Comparison of ENCODE assay signal across 19 cellular contexts in genomic region chr3:101036676-101037075, GRCh38. TPM values are rescaled to one million over a fixed set of nuclear protein-coding genes. Genes with fewer than 3 reads are reported as not detected.
A peak's percentile ranks its signal among the peaks of the same experiment; 100 is the strongest.
DNase-seq lines count a peak whose midpoint lies in the region; ATAC-seq, FAIRE-seq and TF ChIP-seq lines count a peak whose summit lies in the region.
"Had no signal": no experiment of that assay in that cellular context is flagged by ENCODE, and none has a peak within 500 bp of the region (broad histone marks: within the 10 kb centered on the region; RNA-seq: fewer than 3 reads in every experiment).

No MANE protein-coding gene starts in this region.

- H4K5ac ChIP-seq in mesendoderm (ENCODE audit: low read length): no peak overlapping the region

- no peak for TF ChIP-seq EP300 in SK-N-SH (IDR thresholded peaks at IDR 0.05; ENCODE audit: borderline replicate concordance in 1 of 2, low read depth in 1 of 2, low read length in 1 of 2)

- no peak overlapping the region for H2BK15ac ChIP-seq in mesendoderm (replicated peaks; ENCODE audit: low read depth)

- TF ChIP-seq CTCF in SK-N-SH (IDR thresholded peaks at IDR 0.05) (no peak), epithelial cell of esophagus (IDR thresholded peaks at IDR 0.05; ENCODE audit: insufficient read depth, low read depth, low read length, missing control alignments) (no peak)

- H4K20me1 ChIP-seq in SK-N-SH (ENCODE audit: insufficient read depth): no peaks in the 10 kb centered on the region
- H4K20me1 ChIP-seq: BLaER1 treated with 17β-estradiol and CSF1 and Interleukin-3, amounts not matched to agents 10 nM and 100 nM had no signal

- no peak overlapping the region for H2AK5ac ChIP-seq in mesendoderm (ENCODE audit: low read length)

- POLR2A ChIA-PET in SK-N-SH (lab: Yijun Ruan, JAX): no interaction called here

- peaks cover 26% of the 10 kb centered on the region for H3F3A ChIP-seq in SK-N-SH (replicated peaks; ENCODE audit: insufficient read depth)

- no peaks in the 10 kb centered on the region for H3K36me3 ChIP-seq in SK-N-SH (replicated peaks in 1 of 2; ENCODE audit: control insufficient read depth in 1 of 2, insufficient read depth in 2 of 2, low read length in 1 of 2)
- no peaks in the 10 kb centered on the region for H3K36me3 ChIP-seq in mesendoderm (ENCODE audit: control insufficient read depth, insufficient read depth, low read length)
- H3K36me3 ChIP-seq: BLaER1 treated with 17β-estradiol and CSF1 and Interleukin-3, amounts not matched to agents 10 nM and 100 nM; transverse colon had no signal

- H3K4me1 ChIP-seq in SK-N-SH (ENCODE audit: control insufficient read depth in 1 of 2, insufficient read depth in 2 of 2, low read depth in 1 of 2, low read length in 1 of 2): peaks cover 0 to 15% of the 10 kb centered on the region in 2 experiments; a peak in 3 of 4 replicates
- H3K4me1 ChIP-seq in mesendoderm (ENCODE audit: control insufficient read depth, low read depth, low read length): peaks cover 4% of the 10 kb centered on the region

- 66% methylated on average over 3 of the region's 3 CpGs for WGBS in SK-N-SH (ENCODE audit: low lambda C conversion rate)
- WGBS in mesendoderm (ENCODE audit: extremely low coverage, insufficient coverage, low lambda C conversion rate): no CpG with 5 or more reads among the region's 3 CpGs

- H3K27ac ChIP-seq in SK-N-SH (ENCODE audit: low read depth in 2 of 2, low read length in 1 of 2) (peak overlapping the region; percentile 60 to 92; a peak in 3 of 4 replicates), mesendoderm (ENCODE audit: low read depth, low read length) (no peak overlapping the region)
- H3K27ac ChIP-seq: 22Rv1; BLaER1 treated with 17β-estradiol and CSF1 and Interleukin-3, amounts not matched to agents 10 nM and 100 nM; transverse colon had no signal

- H3K4me3 ChIP-seq in SK-N-SH (ENCODE audit: low read depth in 2 of 2, low read length in 1 of 2): no peak overlapping the region
- H3K4me3 ChIP-seq in epithelial cell of esophagus (ENCODE audit: low read length): no peak overlapping the region
- no peak overlapping the region for H3K4me3 ChIP-seq in mesendoderm (ENCODE audit: low read length)
- H3K4me3 ChIP-seq: BLaER1 treated with 17β-estradiol and CSF1 and Interleukin-3, amounts not matched to agents 10 nM and 100 nM; transverse colon had no signal

- no peak overlapping the region for H3K18ac ChIP-seq in mesendoderm (ENCODE audit: low read length)

- H3K27me3 ChIP-seq in SK-N-SH (ENCODE audit: insufficient read depth) (no peaks in the 10 kb centered on the region), mesendoderm (ENCODE audit: insufficient read depth, low read length, poor library complexity) (no peaks in the 10 kb centered on the region)
- H3K27me3 ChIP-seq: BLaER1 treated with 17β-estradiol and CSF1 and Interleukin-3, amounts not matched to agents 10 nM and 100 nM; transverse colon had no signal

- peaks cover 3% of the 10 kb centered on the region; the same call in 1 of the 2 replicates for H3K9me3 ChIP-seq in SK-N-SH
- H3K9me3 ChIP-seq: transverse colon had no signal

- CTCF ChIA-PET in SK-N-SH (lab: Yijun Ruan, JAX): no interaction called here

- peak overlapping the region; percentile 56 for H2BK120ac ChIP-seq in mesendoderm (ENCODE audit: low read depth, low read length)

- no peak overlapping the region for H3K4ac ChIP-seq in mesendoderm (ENCODE audit: low read depth, low read length)

- H3K4me2 ChIP-seq in SK-N-SH (peak overlapping the region; percentile 20), mesendoderm (ENCODE audit: low read length) (no peak overlapping the region)
- H3K4me2 ChIP-seq: BLaER1 treated with 17β-estradiol and CSF1 and Interleukin-3, amounts not matched to agents 10 nM and 100 nM had no signal

- peak overlapping the region; percentile 20 for H3K9ac ChIP-seq in SK-N-SH
- no peak overlapping the region for H3K9ac ChIP-seq in mesendoderm (ENCODE audit: low read length)
- H3K9ac ChIP-seq: BLaER1 treated with 17β-estradiol and CSF1 and Interleukin-3, amounts not matched to agents 10 nM and 100 nM had no signal

- no peak overlapping the region for H2BK5ac ChIP-seq in mesendoderm (ENCODE audit: low read length)

- DNase-seq in SK-N-SH (no peak), epithelial cell of esophagus (ENCODE audit: low read depth) (peak; percentile 64), mesendoderm (no peak), urothelium cell line (ENCODE audit: low spot score) (no peak), NCI-H128 (lab: John Stamatoyannopoulos, UW; ENCODE audit: unreplicated experiment) (no peak), NCI-H510A (lab: John Stamatoyannopoulos, UW) (no peak)
- DNase-seq: left ventricle myocardium superior; naive B cell; NCI-H1105 treated with DMSO at 0.1 percent for 48 hours; NCI-H2171 treated with DMSO at 0.1 percent for 48 hours; stimulated activated CD4-positive, alpha-beta T cell treated with anti-CD3 and anti-CD28 coated beads, Interleukin-12 subunit alpha, Interleukin-12 subunit beta, amount 100 ng/mL, for 4 hours; stimulated activated naive B cell treated with anti-CD40 and anti-IgM and Interleukin-4, amounts not matched to agents 10 μg/mL and 1 μg/mL and 100 μg/mL, for 72 hours; transverse colon had no signal

- no peak for TF ChIP-seq RAD21 in SK-N-SH (IDR thresholded peaks at IDR 0.05; ENCODE audit: low read length)

- ATAC-seq in SK-N-SH treated with all-trans-retinoic acid at 6 μM for 48 hours (no peak; the same call in 1 of the 3 replicates), HG02852 (IDR thresholded peaks at IDR 0.05; ENCODE audit: unreplicated experiment) (no peak)
- ATAC-seq: stimulated activated naive B cell treated with anti-CD40 and anti-IgM and Interleukin-4, amounts not matched to agents 10 μg/mL and 1 μg/mL and 100 μg/mL, for 72 hours had no signal

- no peak overlapping the region for H3K23ac ChIP-seq in mesendoderm (ENCODE audit: low read length)

- peak; percentile 83 for FAIRE-seq in urothelium cell line (lab: Jason Lieb, UNC)
- FAIRE-seq: frontal cortex, H1 had no signal

- H3K9me2 ChIP-seq in SK-N-SH: no peaks in the 10 kb centered on the region

- no peaks in the 10 kb centered on the region for H3K79me2 ChIP-seq in SK-N-SH (ENCODE audit: insufficient read depth)
- H3K79me2 ChIP-seq in mesendoderm (ENCODE audit: control insufficient read depth, insufficient read depth, low read length): no peaks in the 10 kb centered on the region

- H3K79me1 ChIP-seq in mesendoderm (ENCODE audit: low read length): no peaks in the 10 kb centered on the region

- no peak overlapping the region; the same call in 1 of the 2 replicates for H2AFZ ChIP-seq in SK-N-SH (ENCODE audit: low read depth)

- H4K8ac ChIP-seq in mesendoderm (ENCODE audit: low read depth, low read length): no peak overlapping the region

- no peak overlapping the region for H3K56ac ChIP-seq in mesendoderm (ENCODE audit: low read length)

TF ChIP-seq in SK-N-SH, 30 proteins besides CTCF, POLR2A, EP300 and RAD21 (continues in another document):
- TF ChIP-seq USF1 (IDR thresholded peaks at IDR 0.05; ENCODE audit: borderline replicate concordance, low read depth) (no peak), TEAD4 (IDR thresholded peaks at IDR 0.05; ENCODE audit: borderline replicate concordance, insufficient read depth) (no peak), SIN3A (IDR thresholded peaks at IDR 0.05; ENCODE audit: borderline replicate concordance, low read depth, low read length) (no peak), PBX3 (IDR thresholded peaks at IDR 0.05) (no peak), MXI1 (IDR thresholded peaks at IDR 0.05; ENCODE audit: low read depth, low read length) (no peak), SMC3 (IDR thresholded peaks at IDR 0.05; ENCODE audit: low read depth, low read length) (no peak)

TF ChIP-seq in SK-N-SH treated with all-trans-retinoic acid at 6 μM for 48 hours, 23 proteins besides CTCF, POLR2A, EP300 and RAD21:
- TF ChIP-seq ZFP3 (CRISPR knock-in tag; IDR thresholded peaks at IDR 0.05) (no peak), BACH2 (CRISPR knock-in tag; IDR thresholded peaks at IDR 0.05; ENCODE audit: borderline replicate concordance) (no peak), RARB (CRISPR knock-in tag; IDR thresholded peaks at IDR 0.05) (no peak), ZC3H10 (CRISPR knock-in tag; IDR thresholded peaks at IDR 0.05) (no peak), ZFP30 (CRISPR knock-in tag; IDR thresholded peaks at IDR 0.05) (no peak), GLIS3 (CRISPR knock-in tag; IDR thresholded peaks at IDR 0.05) (no peak), ZNF70 (CRISPR knock-in tag; IDR thresholded peaks at IDR 0.05) (no peak), SNAI2 (CRISPR knock-in tag; IDR thresholded peaks at IDR 0.05) (no peak), OSR1 (CRISPR knock-in tag; IDR thresholded peaks at IDR 0.05) (no peak), ARNTL (CRISPR knock-in tag; IDR thresholded peaks at IDR 0.05; ENCODE audit: borderline replicate concordance, low read depth) (no peak), TOX (CRISPR knock-in tag; IDR thresholded peaks at IDR 0.05; ENCODE audit: borderline replicate concordance) (no peak)
- TF ChIP-seq, protein P1, sequence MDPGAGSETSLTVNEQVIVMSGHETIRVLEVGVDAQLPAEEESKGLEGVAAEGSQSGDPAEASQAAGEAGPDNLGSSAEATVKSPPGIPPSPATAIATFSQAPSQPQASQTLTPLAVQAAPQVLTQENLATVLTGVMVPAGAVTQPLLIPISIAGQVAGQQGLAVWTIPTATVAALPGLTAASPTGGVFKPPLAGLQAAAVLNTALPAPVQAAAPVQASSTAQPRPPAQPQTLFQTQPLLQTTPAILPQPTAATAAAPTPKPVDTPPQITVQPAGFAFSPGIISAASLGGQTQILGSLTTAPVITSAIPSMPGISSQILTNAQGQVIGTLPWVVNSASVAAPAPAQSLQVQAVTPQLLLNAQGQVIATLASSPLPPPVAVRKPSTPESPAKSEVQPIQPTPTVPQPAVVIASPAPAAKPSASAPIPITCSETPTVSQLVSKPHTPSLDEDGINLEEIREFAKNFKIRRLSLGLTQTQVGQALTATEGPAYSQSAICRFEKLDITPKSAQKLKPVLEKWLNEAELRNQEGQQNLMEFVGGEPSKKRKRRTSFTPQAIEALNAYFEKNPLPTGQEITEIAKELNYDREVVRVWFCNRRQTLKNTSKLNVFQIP (CRISPR knock-in tag; IDR thresholded peaks at IDR 0.05; ENCODE audit: borderline replicate concordance, low read depth): no peak
TF ChIP-seq in SK-N-SH treated with all-trans-retinoic acid at 6 μM for 48 hours: peak in this region for 0.

RNA-seq across cellular contexts. Expression of gene ABI3BP, which starts 43.5 kb away (rescaled TPM):
- polyA plus RNA-seq in SK-N-SH (2012; rRNA removed): 5.1 and 8.4 TPM in 2 replicates
- 10.0 and 10.1 TPM in 2 replicates for polyA plus RNA-seq in SK-N-SH (2012; cell fraction: cytosol; rRNA removed)
- 6.8 and 10.8 TPM in 2 replicates for polyA plus RNA-seq in SK-N-SH (2012; cell fraction: nucleus; rRNA removed)
- 0.17 TPM for polyA plus RNA-seq in mesendoderm (2013, experiment 1 of 2)
- polyA plus RNA-seq in mesendoderm (2013, experiment 2 of 2): 0.11 TPM
